In genomic region chr1:88946845-88947244, GRCh38 we compare ENCODE assay signal across 13 cellular contexts. TPM values are rescaled to one million over a fixed set of nuclear protein-coding genes. Genes with fewer than 3 reads are reported as not detected.
A peak's percentile ranks its signal among the peaks of the same experiment; 100 is the strongest.
DNase-seq lines count a peak whose midpoint lies in the region; ATAC-seq and TF ChIP-seq lines count a peak whose summit lies in the region.
"Had no signal": no experiment of that assay in that cellular context is flagged by ENCODE, and none has a peak within 500 bp of the region (broad histone marks: within the 10 kb centered on the region; RNA-seq: fewer than 3 reads in every experiment).

No MANE protein-coding gene starts in this region.

- H3K27ac Mint-ChIP-seq in activated naive CD4-positive, alpha-beta T cell treated with anti-CD3 and anti-CD28 coated beads for 36 hours = peak overlapping the region; percentile 15
- H3K27ac Mint-ChIP-seq: endodermal cell had no signal

- no peaks in the 10 kb centered on the region for H3K4me1 ChIP-seq in foreskin keratinocyte

- intact Hi-C loops in activated naive CD4-positive, alpha-beta T cell treated with anti-CD3 and anti-CD28 coated beads for 36 hours (cut with micrococcal nuclease) = no loop called here

- H3K4me3 Mint-ChIP-seq in activated naive CD4-positive, alpha-beta T cell treated with anti-CD3 and anti-CD28 coated beads for 36 hours = no peak overlapping the region
- H3K4me3 Mint-ChIP-seq: endodermal cell had no signal

- H3K27me3 Mint-ChIP-seq in activated naive CD4-positive, alpha-beta T cell treated with anti-CD3 and anti-CD28 coated beads for 36 hours (ENCODE audit: low read depth) = no peaks in the 10 kb centered on the region

- H3K36me3 Mint-ChIP-seq in activated naive CD4-positive, alpha-beta T cell treated with anti-CD3 and anti-CD28 coated beads for 36 hours (ENCODE audit: low read depth) = peaks cover 49% of the 10 kb centered on the region

- ATAC-seq in foreskin keratinocyte (peak; percentile 12), GM21737 (IDR thresholded peaks at IDR 0.05; ENCODE audit: unreplicated experiment) (no peak)
- ATAC-seq in stimulated activated naive CD8-positive, alpha-beta T cell treated with anti-CD3 and anti-CD28 coated beads, Interleukin-15, Interleukin-2, amounts not matched to agents 100 U/mL and 50 U/mL, for 24 hours = peak; percentile 32

- H3K27ac ChIP-seq in VCaP (peak overlapping the region; percentile 54), foreskin keratinocyte (no peak overlapping the region)
- H3K27ac ChIP-seq: BLaER1 treated with 17β-estradiol and CSF1 and Interleukin-3, amounts not matched to agents 10 nM and 100 nM had no signal

- CTCF ChIA-PET in activated naive CD4-positive, alpha-beta T cell treated with anti-CD3 and anti-CD28 coated beads for 36 hours (lab: Charles Lee) = no interaction called here

- H3K4me1 Mint-ChIP-seq in activated naive CD4-positive, alpha-beta T cell treated with anti-CD3 and anti-CD28 coated beads for 36 hours (ENCODE audit: low read depth) = peaks cover 7% of the 10 kb centered on the region

- peak; percentile 22 for DNase-seq in activated naive CD4-positive, alpha-beta T cell treated with anti-CD3 and anti-CD28 coated beads for 36 hours
- DNase-seq in activated naive CD4-positive, alpha-beta T cell treated with anti-CD3 and anti-CD28 coated beads, Interleukin-2, amount 50 U/mL, for 16 hours = no peak
- no peak for DNase-seq in foreskin keratinocyte
- DNase-seq in stimulated activated naive CD8-positive, alpha-beta T cell treated with anti-CD3 and anti-CD28 coated beads, Interleukin-15, Interleukin-2, amounts not matched to agents 100 U/mL and 50 U/mL, for 24 hours = no peak
- DNase-seq in cerebellar nuclear complex (lab: John Stamatoyannopoulos, UW) = no peak
- DNase-seq in Ammon's horn (ENCODE audit: low spot score) = no peak
- DNase-seq: endodermal cell, NCI-H1436, NCI-H82, small intestine had no signal

- no peaks in the 10 kb centered on the region for H3K9me3 Mint-ChIP-seq in activated naive CD4-positive, alpha-beta T cell treated with anti-CD3 and anti-CD28 coated beads for 36 hours
- H3K9me3 Mint-ChIP-seq: endodermal cell had no signal

- TF ChIP-seq CTCF in VCaP (conservative IDR thresholded peaks at IDR 0.05) (no peak), foreskin keratinocyte (conservative IDR thresholded peaks at IDR 0.05) (no peak)

- H3K27me3 ChIP-seq in foreskin keratinocyte = no peaks in the 10 kb centered on the region
- H3K27me3 ChIP-seq: BLaER1 treated with 17β-estradiol and CSF1 and Interleukin-3, amounts not matched to agents 10 nM and 100 nM had no signal

RNA-seq across cellular contexts. Expression of gene KYAT3, which starts 45.6 kb away (rescaled TPM):
- total RNA-seq in activated naive CD4-positive, alpha-beta T cell treated with anti-CD3 and anti-CD28 coated beads for 36 hours = 10 to 100 TPM; 52.4 to 56.4 TPM
- total RNA-seq in foreskin keratinocyte = 22.9 and 28.0 TPM in 2 replicates
- 15.0 and 18.9 TPM in 2 replicates for polyA plus RNA-seq in foreskin keratinocyte

RNA-seq across cellular contexts. Expression of gene RBMXL1, which starts 45.6 kb away (rescaled TPM):
- total RNA-seq in activated naive CD4-positive, alpha-beta T cell treated with anti-CD3 and anti-CD28 coated beads for 36 hours = 10 to 100 TPM; 20.7 to 22.0 TPM
- 11.8 and 13.3 TPM in 2 replicates for total RNA-seq in foreskin keratinocyte
- polyA plus RNA-seq in foreskin keratinocyte = 3.3 and 4.5 TPM in 2 replicates

RNA-seq across cellular contexts. Expression of gene GTF2B, which starts 55.5 kb away (rescaled TPM):
- 10 to 100 TPM; 35.2 to 36.1 TPM for total RNA-seq in activated naive CD4-positive, alpha-beta T cell treated with anti-CD3 and anti-CD28 coated beads for 36 hours
- 35.4 and 35.7 TPM in 2 replicates for total RNA-seq in foreskin keratinocyte
- 25.7 and 31.4 TPM in 2 replicates for polyA plus RNA-seq in foreskin keratinocyte
